1 cellular context compared by ENCODE assay signal in the genomic region with DNA sequence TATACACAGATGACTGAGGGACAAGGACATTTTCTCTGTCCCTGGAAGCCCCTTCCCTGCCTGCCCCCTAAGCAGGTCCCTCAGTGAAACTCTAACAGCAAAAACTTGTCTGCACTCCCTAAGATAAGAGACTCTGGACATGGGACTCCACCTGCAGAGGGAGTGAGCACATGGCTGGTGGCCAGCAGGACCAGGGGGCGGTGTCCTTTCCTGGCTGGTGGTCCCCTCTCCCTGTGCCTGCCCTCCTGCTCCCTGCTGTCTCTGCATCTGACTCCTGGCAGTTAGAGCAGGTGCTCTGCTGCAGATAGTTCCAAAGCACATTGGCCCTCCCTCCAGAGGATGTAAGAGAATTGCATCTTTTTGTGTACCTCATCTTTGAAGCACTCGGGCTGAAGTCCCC.
TF ChIP-seq lines count a peak whose summit lies in the region.

No MANE protein-coding gene starts in this region.

TF ChIP-seq in SK-N-SH, 30 proteins besides CTCF, POLR2A, EP300 and RAD21 (continued from another document):
- TF ChIP-seq, protein P1, sequence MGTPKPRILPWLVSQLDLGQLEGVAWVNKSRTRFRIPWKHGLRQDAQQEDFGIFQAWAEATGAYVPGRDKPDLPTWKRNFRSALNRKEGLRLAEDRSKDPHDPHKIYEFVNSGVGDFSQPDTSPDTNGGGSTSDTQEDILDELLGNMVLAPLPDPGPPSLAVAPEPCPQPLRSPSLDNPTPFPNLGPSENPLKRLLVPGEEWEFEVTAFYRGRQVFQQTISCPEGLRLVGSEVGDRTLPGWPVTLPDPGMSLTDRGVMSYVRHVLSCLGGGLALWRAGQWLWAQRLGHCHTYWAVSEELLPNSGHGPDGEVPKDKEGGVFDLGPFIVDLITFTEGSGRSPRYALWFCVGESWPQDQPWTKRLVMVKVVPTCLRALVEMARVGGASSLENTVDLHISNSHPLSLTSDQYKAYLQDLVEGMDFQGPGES (IDR thresholded peaks at IDR 0.05; ENCODE audit: low read depth, low read length): no peak
- no peak for TF ChIP-seq FOXM1 (IDR thresholded peaks at IDR 0.05; ENCODE audit: low read depth)
- TF ChIP-seq FOXJ3 (CRISPR knock-in tag; IDR thresholded peaks at IDR 0.05): no peak
- TF ChIP-seq RXRA (IDR thresholded peaks at IDR 0.05; ENCODE audit: borderline replicate concordance, low read depth): no peak
